ENCODE assay signal across 22 cellular contexts in the genomic region with DNA sequence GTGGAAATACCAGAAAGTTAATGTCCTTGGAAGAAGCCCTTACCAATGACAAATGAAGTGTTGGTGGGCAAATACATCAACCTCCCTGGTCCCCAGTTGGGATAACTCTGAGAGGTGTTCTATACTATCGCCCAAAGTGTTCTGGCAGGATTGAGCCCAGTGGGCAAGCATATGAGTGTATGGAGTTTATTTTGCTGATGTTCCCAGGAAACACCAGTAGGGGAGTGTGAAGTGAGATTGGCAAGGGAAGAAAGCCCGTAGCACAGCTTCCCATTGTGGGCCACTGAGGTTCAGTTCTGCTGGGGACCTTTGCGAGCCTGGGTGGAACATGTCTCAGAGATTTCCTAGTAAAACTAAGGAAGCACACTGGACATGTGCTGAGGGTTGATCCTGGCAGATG.
"Had no signal": no experiment of that assay in that cellular context is flagged by ENCODE, and none has a peak within 500 bp of the region (broad histone marks: within the 10 kb centered on the region; RNA-seq: fewer than 3 reads in every experiment).

No MANE protein-coding gene starts in this region.

- H3K4me3 Mint-ChIP-seq: activated CD4-positive, alpha-beta T cell treated with anti-CD3 and anti-CD28 coated beads, Interleukin-2, amount 10 ng/mL, durations not matched to agents 24 days and 14 days; activated CD8-positive, alpha-beta memory T cell treated with anti-CD3 and anti-CD28 coated beads, Interleukin-2, amount 10 ng/mL, durations not matched to agents 7 days and 5 days; activated naive CD4-positive, alpha-beta T cell treated with anti-CD3 and anti-CD28 coated beads, Interleukin-2, amount 50 U/mL, for 24 hours; activated T-cell treated with anti-CD3 and anti-CD28 coated beads, Interleukin-2, amount 50 U/mL, for 24 hours; activated T-helper 1 cell treated with anti-CD3 and anti-CD28 coated beads, Interleukin-12 subunit alpha, Interleukin-12 subunit beta, Interleukin-2, Interleukin-4 antibody, amounts not matched to agents 30 ng/mL and 10 ng/mL and 1 ng/mL, durations not matched to agents 14 hours and 24 hours and 36 hours; T-helper 1 cell treated with Interleukin-12 subunit alpha and Interleukin-12 subunit beta and Interleukin-4 antibody, amounts not matched to agents 30 μg/mL and 1 μg/mL, for 36 hours had no signal

- H3K27me3 ChIP-seq: MG63, SJSA1 had no signal

- H3K36me3 ChIP-seq: MG63, SJSA1 had no signal

- H3K36me3 Mint-ChIP-seq: activated CD8-positive, alpha-beta memory T cell treated with anti-CD3 and anti-CD28 coated beads, Interleukin-2, amount 10 ng/mL, durations not matched to agents 7 days and 5 days; activated naive CD4-positive, alpha-beta T cell treated with anti-CD3 and anti-CD28 coated beads, Interleukin-2, amount 50 U/mL, for 24 hours had no signal

- DNase-seq: activated CD4-positive, alpha-beta T cell treated with anti-CD3 and anti-CD28 coated beads, Interleukin-2, amount 10 ng/mL, durations not matched to agents 24 days and 14 days; activated CD4-positive, alpha-beta T cell treated with anti-CD3 and anti-CD28 coated beads, Interleukin-2, amount 50 U/mL, for 48 hours; activated CD4-positive, CD25-positive, alpha-beta regulatory T cell treated with anti-CD3 and anti-CD28 coated beads, Interleukin-2, amount 50 U/mL, for 72 hours; activated CD8-positive, alpha-beta memory T cell treated with anti-CD3 and anti-CD28 coated beads, Interleukin-2, amount 10 ng/mL, durations not matched to agents 7 days and 5 days; activated effector memory CD4-positive, alpha-beta T cell treated with Interleukin-2 at 50 U/mL for 16 hours; activated naive CD4-positive, alpha-beta T cell; activated T-cell treated with anti-CD3 and anti-CD28 coated beads, Interleukin-2, amount 50 U/mL, for 24 hours; aorta; central memory CD4-positive, alpha-beta T cell; MG63; NCI-H1105; NCI-H1436; NCI-H1694 treated with DMSO at 0.1 percent for 48 hours; NCI-H2029 treated with DMSO at 0.1 percent for 48 hours; NCI-H510A treated with DMSO at 0.1 percent for 48 hours; NCI-H69; SHP77 had no signal

- H3K9me3 Mint-ChIP-seq: activated CD4-positive, alpha-beta T cell treated with anti-CD3 and anti-CD28 coated beads, Interleukin-2, amount 10 ng/mL, durations not matched to agents 24 days and 14 days; activated naive CD4-positive, alpha-beta T cell treated with anti-CD3 and anti-CD28 coated beads, Interleukin-2, amount 50 U/mL, for 24 hours; activated T-cell treated with anti-CD3 and anti-CD28 coated beads, Interleukin-2, amount 50 U/mL, for 24 hours; activated T-helper 1 cell treated with anti-CD3 and anti-CD28 coated beads, Interleukin-12 subunit alpha, Interleukin-12 subunit beta, Interleukin-2, Interleukin-4 antibody, amounts not matched to agents 30 ng/mL and 10 ng/mL and 1 ng/mL, durations not matched to agents 14 hours and 24 hours and 36 hours; T-helper 1 cell treated with Interleukin-12 subunit alpha and Interleukin-12 subunit beta and Interleukin-4 antibody, amounts not matched to agents 30 μg/mL and 1 μg/mL, for 36 hours had no signal

- H3K4me3 ChIP-seq: MG63, SJSA1 had no signal

- H3K27me3 Mint-ChIP-seq: activated naive CD4-positive, alpha-beta T cell treated with anti-CD3 and anti-CD28 coated beads, Interleukin-2, amount 50 U/mL, for 24 hours had no signal

- H3K27ac ChIP-seq: SJSA1 had no signal

- ATAC-seq: activated CD8-positive, alpha-beta memory T cell treated with anti-CD3 and anti-CD28 coated beads, Interleukin-2, amount 10 ng/mL, durations not matched to agents 7 days and 5 days; SK-N-SH treated with all-trans-retinoic acid at 6 μM for 48 hours had no signal

- H3K4me1 Mint-ChIP-seq: activated CD4-positive, alpha-beta T cell treated with anti-CD3 and anti-CD28 coated beads, Interleukin-2, amount 10 ng/mL, durations not matched to agents 24 days and 14 days; activated CD8-positive, alpha-beta memory T cell treated with anti-CD3 and anti-CD28 coated beads, Interleukin-2, amount 10 ng/mL, durations not matched to agents 7 days and 5 days; activated naive CD4-positive, alpha-beta T cell treated with anti-CD3 and anti-CD28 coated beads, Interleukin-2, amount 50 U/mL, for 24 hours had no signal

- H3K4me1 ChIP-seq: SJSA1 had no signal

- H3K27ac Mint-ChIP-seq: activated CD4-positive, alpha-beta T cell treated with anti-CD3 and anti-CD28 coated beads, Interleukin-2, amount 10 ng/mL, durations not matched to agents 24 days and 14 days; activated CD8-positive, alpha-beta memory T cell treated with anti-CD3 and anti-CD28 coated beads, Interleukin-2, amount 10 ng/mL, durations not matched to agents 7 days and 5 days; activated naive CD4-positive, alpha-beta T cell treated with anti-CD3 and anti-CD28 coated beads, Interleukin-2, amount 50 U/mL, for 24 hours; activated T-cell treated with anti-CD3 and anti-CD28 coated beads, Interleukin-2, amount 50 U/mL, for 24 hours; activated T-helper 1 cell treated with anti-CD3 and anti-CD28 coated beads, Interleukin-12 subunit alpha, Interleukin-12 subunit beta, Interleukin-2, Interleukin-4 antibody, amounts not matched to agents 30 ng/mL and 10 ng/mL and 1 ng/mL, durations not matched to agents 14 hours and 24 hours and 36 hours; T-helper 1 cell treated with Interleukin-12 subunit alpha and Interleukin-12 subunit beta and Interleukin-4 antibody, amounts not matched to agents 30 μg/mL and 1 μg/mL, for 36 hours had no signal
